Comparison of ENCODE assay signal across 13 cellular contexts in genomic region chr2:214128040-214128439, GRCh38.
"Had no signal": no experiment of that assay in that cellular context is flagged by ENCODE, and none has a peak within 500 bp of the region (broad histone marks: within the 10 kb centered on the region; RNA-seq: fewer than 3 reads in every experiment).

No MANE protein-coding gene starts in this region.

- H3K27ac ChIP-seq: brain microvascular endothelial cell, esophagus squamous epithelium, parathyroid adenoma, upper lobe of left lung had no signal

- H3K79me2 ChIP-seq: parathyroid adenoma had no signal

- H3K9me3 ChIP-seq: esophagus squamous epithelium, upper lobe of left lung had no signal

- FAIRE-seq: TTC549 had no signal

- ATAC-seq: left ventricle myocardium superior had no signal

- H3K9ac ChIP-seq: parathyroid adenoma had no signal

- H2AFZ ChIP-seq: parathyroid adenoma had no signal

- H3K4me3 Mint-ChIP-seq: stimulated activated naive CD8-positive, alpha-beta T cell treated with anti-CD3 and anti-CD28 coated beads, Interleukin-15, Interleukin-2, amounts not matched to agents 100 ng/mL and 50 ng/mL, for 24 hours had no signal

- H3K27me3 ChIP-seq: brain microvascular endothelial cell, esophagus squamous epithelium, upper lobe of left lung had no signal

- H3K4me3 ChIP-seq: esophagus squamous epithelium, upper lobe of left lung had no signal

- H3K27me3 Mint-ChIP-seq: stimulated activated naive CD8-positive, alpha-beta T cell treated with anti-CD3 and anti-CD28 coated beads, Interleukin-15, Interleukin-2, amounts not matched to agents 100 ng/mL and 50 ng/mL, for 24 hours had no signal

- H3K36me3 ChIP-seq: brain microvascular endothelial cell, esophagus squamous epithelium, upper lobe of left lung had no signal

- DNase-seq: activated CD4-positive, alpha-beta T cell treated with anti-CD3 and anti-CD28 coated beads, Interleukin-2, amount 50 U/mL, for 1 hour; activated naive CD4-positive, alpha-beta T cell treated with anti-CD3 and anti-CD28 coated beads, Interleukin-2, amount 50 U/mL, for 16 hours; amniotic stem cell; esophagus squamous epithelium; stimulated activated CD4-positive, alpha-beta T cell treated with anti-CD3 and anti-CD28 coated beads, Interleukin-4, amount 100 ng/mL, for 1 hour; stimulated activated CD8-positive, alpha-beta memory T cell treated with anti-CD3 and anti-CD28 coated beads, Interleukin-4, amount 100 ng/mL, for 48 hours; T-helper 2 cell; upper lobe of left lung had no signal

- H3K4me1 ChIP-seq: esophagus squamous epithelium, parathyroid adenoma, upper lobe of left lung had no signal

- H3K27ac Mint-ChIP-seq: stimulated activated naive CD8-positive, alpha-beta T cell treated with anti-CD3 and anti-CD28 coated beads, Interleukin-15, Interleukin-2, amounts not matched to agents 100 ng/mL and 50 ng/mL, for 24 hours had no signal
